In genomic region chr10:110421512-110422138, GRCh38 we compare ENCODE assay signal across 17 cellular contexts.
DNase-seq lines count a peak whose midpoint lies in the region; ATAC-seq, FAIRE-seq and TF ChIP-seq lines count a peak whose summit lies in the region.
"Had no signal": no experiment of that assay in that cellular context is flagged by ENCODE, and none has a peak within 500 bp of the region (broad histone marks: within the 10 kb centered on the region; RNA-seq: fewer than 3 reads in every experiment).

No MANE protein-coding gene starts in this region.

- CTCF ChIA-PET in K562 (lab: Yijun Ruan, JAX; ENCODE audit: low intra/inter-chr PET ratio), result interaction anchor here (0.7 kb wide), 1 partner anchor 283 kb away, joined by 3 read pairs; no protein-coding TSS in a partner anchor

- H3K79me2 ChIP-seq in K562 (ENCODE audit: control insufficient read depth, insufficient read depth, low read length), result no peaks in the 10 kb centered on the region

- intact Hi-C loops in K562 (cut with micrococcal nuclease), result no loop called here
- intact Hi-C loops in posterior cingulate gyrus (cut with DNase I), result no loop called here

- no peak; the same call in 1 of the 2 replicates for TF ChIP-seq EP300 in K562 (IDR thresholded peaks at IDR 0.05; ENCODE audit: low read length)

- no peak overlapping the region for H2AFZ ChIP-seq in K562 (ENCODE audit: low read depth, low read length)

- no peak overlapping the region for H3K9ac ChIP-seq in K562 (ENCODE audit: insufficient read depth in 1 of 2, low read depth in 2 of 2, low read length in 2 of 2)

- H3K4me1 ChIP-seq in K562 (replicated peaks in 1 of 2; ENCODE audit: control insufficient read depth in 2 of 2, insufficient read depth in 2 of 2, low read length in 2 of 2), result peaks cover 0 to 18% of the 10 kb centered on the region in 2 experiments; a peak in 4 of 5 replicates

- H3K4me3 ChIP-seq in GM12865 (ENCODE audit: low read depth, low read length) (no peak overlapping the region), K562 (no peak overlapping the region)
- H3K4me3 ChIP-seq: esophagus muscularis mucosa had no signal

- no peaks in the 10 kb centered on the region for H3K27me3 ChIP-seq in K562 (ENCODE audit: control insufficient read depth in 2 of 2, insufficient read depth in 2 of 2, low read length in 2 of 2)
- H3K27me3 ChIP-seq: brain microvascular endothelial cell, esophagus muscularis mucosa had no signal

- FAIRE-seq in K562 (lab: Jason Lieb, UNC), result peak; percentile 63

- POLR2A ChIA-PET in K562 (lab: Yijun Ruan, JAX), result no interaction called here

- peak; percentile 57 for DNase-seq in CD1c-positive myeloid dendritic cell (ENCODE audit: extremely low spot score)
- peak; percentile 21 for DNase-seq in GM12865 (ENCODE audit: low read depth)
- DNase-seq in OCI-M1 (lab: John Stamatoyannopoulos, UW), result peak; percentile 57
- peak; percentile 48 to 65 (median 54) for DNase-seq in K562 (ENCODE audit: extremely low read depth in 1 of 4, low spot score in 3 of 4)
- no peak for DNase-seq in stimulated activated naive CD4-positive, alpha-beta T cell treated with Interleukin-2 at 50 U/mL for 16 hours (lab: John Stamatoyannopoulos, UW)
- no peak for DNase-seq in posterior cingulate gyrus
- DNase-seq: activated naive CD4-positive, alpha-beta T cell treated with anti-CD3 and anti-CD28 coated beads, Interleukin-2, amount 10 ng/mL, durations not matched to agents 7 days and 5 days; brain microvascular endothelial cell; C1 segment of cervical spinal cord; glutamatergic neuron; NCI-H1048; NCI-H2107; NCI-H748 treated with DMSO at 0.1 percent for 48 hours; retina; SHP77 treated with DMSO at 0.1 percent for 48 hours had no signal

- no peaks in the 10 kb centered on the region for H3K9me3 ChIP-seq in K562 (replicated peaks; ENCODE audit: control insufficient read depth, insufficient read depth, low read depth, low read length)
- H3K9me3 ChIP-seq: esophagus muscularis mucosa had no signal

- TF ChIP-seq RAD21 in K562 (CRISPR knock-in tag; conservative IDR thresholded peaks at IDR 0.05 in 1 of 2, IDR thresholded peaks at IDR 0.05 in 1 of 2), result no peak

- H3K27ac ChIP-seq in K562 (ENCODE audit: extremely low read depth, low read depth, low read length), result no peak overlapping the region
- H3K27ac ChIP-seq: brain microvascular endothelial cell, esophagus muscularis mucosa had no signal

- in situ Hi-C loops in K562 (cut with MboI), result no loop called here

- TF ChIP-seq POLR2A in K562 (conservative IDR thresholded peaks at IDR 0.05), result no peak

- H4K20me1 ChIP-seq in K562 (replicated peaks; ENCODE audit: control insufficient read depth, insufficient read depth, low read length), result no peaks in the 10 kb centered on the region

- H3K4me2 ChIP-seq in K562 (ENCODE audit: insufficient read depth, low read length), result no peak overlapping the region; the same call in 1 of the 2 replicates

- no TSS peak for BruUV-seq in K562 (replicated peaks; lab: Mats Ljungman, UMichigan)

- no peaks in the 10 kb centered on the region for H3K9me1 ChIP-seq in K562 (ENCODE audit: control insufficient read depth, insufficient read depth, low read length)

- peak; percentile 77 for ATAC-seq in K562
- no peak for ATAC-seq in HG03025 (IDR thresholded peaks at IDR 0.05; ENCODE audit: low FRiP score, unreplicated experiment)

- no peaks in the 10 kb centered on the region for H3K36me3 ChIP-seq in K562 (ENCODE audit: control insufficient read depth, insufficient read depth, low read length)
- H3K36me3 ChIP-seq: brain microvascular endothelial cell, esophagus muscularis mucosa had no signal

- no peak for TF ChIP-seq CTCF in GM12865 (IDR thresholded peaks at IDR 0.05; ENCODE audit: insufficient read depth, low read depth, low read length, missing control alignments)
- TF ChIP-seq CTCF in K562 (IDR thresholded peaks at IDR 0.05 in 2 of 3, conservative IDR thresholded peaks at IDR 0.05 in 1 of 3; ENCODE audit: insufficient read depth in 2 of 3, low read depth in 1 of 3, low read length in 3 of 3), result no peak

- 0% methylated on average over 3 of the region's 3 CpGs for WGBS in K562 (ENCODE audit: insufficient coverage, low coverage, missing lambda C conversion rate)

TF ChIP-seq in K562, 482 proteins besides CTCF, POLR2A, EP300 and RAD21 (continues in another document):
- no peak for TF ChIP-seq ZBTB17 (CRISPR knock-in tag; IDR thresholded peaks at IDR 0.05)
- TF ChIP-seq ELK1 (CRISPR knock-in tag; IDR thresholded peaks at IDR 0.05), result no peak
- TF ChIP-seq ZNF274 (IDR thresholded peaks at IDR 0.05; ENCODE audit: borderline replicate concordance, low read depth, low read length), result no peak
- TF ChIP-seq SRSF7 (optimal IDR thresholded peaks at IDR 0.05; ENCODE audit: low read depth, low read length), result no peak
- TF ChIP-seq TAF15 (IDR thresholded peaks at IDR 0.05; ENCODE audit: low read depth, low read length), result no peak
- TF ChIP-seq AFF4 (CRISPR knock-in tag; IDR thresholded peaks at IDR 0.05), result no peak
- TF ChIP-seq IRF1 (CRISPR knock-in tag; IDR thresholded peaks at IDR 0.05; ENCODE audit: borderline replicate concordance), result no peak
- 0 out of 4 replicates have a peak, but pooled peaks of 1 of the 2 experiments have one; percentile 10 for TF ChIP-seq HDAC1 (IDR thresholded peaks at IDR 0.05)
- no peak for TF ChIP-seq KAT8 (IDR thresholded peaks at IDR 0.05; ENCODE audit: low read depth)
- no peak for TF ChIP-seq GTF2A2 (tag; IDR thresholded peaks at IDR 0.05)
- TF ChIP-seq SMAD4 (CRISPR knock-in tag; conservative IDR thresholded peaks at IDR 0.05), result no peak
- no peak for TF ChIP-seq MBD1 (CRISPR knock-in tag; IDR thresholded peaks at IDR 0.05)
- TF ChIP-seq KHSRP (IDR thresholded peaks at IDR 0.05), result no peak
- no peak for TF ChIP-seq RBM22 (IDR thresholded peaks at IDR 0.05; ENCODE audit: low read depth, low read length, poor library complexity, severe bottlenecking)
- 0 out of 2 replicates have a peak, but pooled peaks have one; percentile 39 for TF ChIP-seq SMARCE1 (IDR thresholded peaks at IDR 0.05)

Comparison
In these comparisons a context has a peak if more than half of its experiments do, and no peak if none do; other contexts are left out.
1. DNase-seq: peak in CD1c-positive myeloid dendritic cell (single experiment), GM12865 (single experiment), OCI-M1 (single experiment) and K562 (4 of 4); none in stimulated activated naive CD4-positive, alpha-beta T cell treated with Interleukin-2 at 50 U/mL for 16 hours (single experiment) and posterior cingulate gyrus (0 of 10).